8 cellular contexts compared by ENCODE assay signal in genomic region chr6:44234101-44235090, GRCh38. TPM values are rescaled to one million over a fixed set of nuclear protein-coding genes. Genes with fewer than 3 reads are reported as not detected.
DNase-seq lines count a peak whose midpoint lies in the region; ATAC-seq, FAIRE-seq and TF ChIP-seq lines count a peak whose summit lies in the region.

No MANE protein-coding gene starts in this region.

- H2AFZ ChIP-seq in mammary epithelial cell (ENCODE audit: low read depth, low read length) (peak overlapping the region; percentile 34), keratinocyte (ENCODE audit: control insufficient read depth, low read length) (peak overlapping the region; percentile 75)

- H3K79me2 ChIP-seq in mammary epithelial cell (ENCODE audit: insufficient read depth, low read length) = no peaks in the 10 kb centered on the region
- no peaks in the 10 kb centered on the region for H3K79me2 ChIP-seq in keratinocyte (ENCODE audit: control insufficient read depth, insufficient read depth, low read length)

- 6% methylated on average over 5 of the region's 6 CpGs for WGBS in mammary epithelial cell (ENCODE audit: low coverage, missing lambda C conversion rate)

- in situ Hi-C loops in mammary epithelial cell (cut with MboI; ENCODE audit: low sequenced_read_pairs in 2 of 2) = loop anchor here (10.0 to 25.0 kb wide), 3 partner anchors 60 to 147 kb away; no protein-coding TSS in a partner anchor

- H3K9ac ChIP-seq in mammary epithelial cell (ENCODE audit: insufficient read depth, low read length) (peak overlapping the region; percentile 11), keratinocyte (ENCODE audit: control insufficient read depth, extremely low read depth, insufficient read depth, low read length) (peak overlapping the region; percentile 28), stomach smooth muscle (ENCODE audit: low read length in 2 of 2) (peak overlapping the region; percentile 42 to 68)

- ATAC-seq in naive thymus-derived CD8-positive, alpha-beta T cell = no peak
- ATAC-seq in HG03342 (IDR thresholded peaks at IDR 0.05; ENCODE audit: unreplicated experiment) = no peak

- H3K4me3 ChIP-seq in mammary epithelial cell (replicated peaks in 1 of 3; ENCODE audit: insufficient read depth in 1 of 3, low read depth in 2 of 3, low read length in 3 of 3) (no peak overlapping the region), keratinocyte (ENCODE audit: control insufficient read depth in 2 of 3, extremely low read depth in 1 of 3, insufficient read depth in 2 of 3, low read depth in 1 of 3, low read length in 3 of 3) (no peak overlapping the region), stomach smooth muscle (ENCODE audit: low read length in 2 of 2) (peak overlapping the region; percentile 18 to 52)

- H3K36me3 Mint-ChIP-seq in naive thymus-derived CD8-positive, alpha-beta T cell = no peaks in the 10 kb centered on the region

- peak overlapping the region; percentile 50 for H3K27ac ChIP-seq in mammary epithelial cell (ENCODE audit: insufficient read depth, low read depth, low read length)
- H3K27ac ChIP-seq in keratinocyte (ENCODE audit: control insufficient read depth, insufficient read depth, low read length) = peak overlapping the region; percentile 61
- peak overlapping the region; percentile 97 for H3K27ac ChIP-seq in stomach smooth muscle (ENCODE audit: low read length)

- H3K4me1 Mint-ChIP-seq in naive thymus-derived CD8-positive, alpha-beta T cell = peaks cover 4 to 16% (median 15%) of the 10 kb centered on the region in 4 donors

- H3K4me3 Mint-ChIP-seq in naive thymus-derived CD8-positive, alpha-beta T cell = no peak overlapping the region

- no peaks in the 10 kb centered on the region for H4K20me1 ChIP-seq in mammary epithelial cell (ENCODE audit: insufficient read depth, low read length)
- no peaks in the 10 kb centered on the region for H4K20me1 ChIP-seq in keratinocyte (ENCODE audit: control insufficient read depth, extremely low read depth, insufficient read depth, low read length)

- H3K4me1 ChIP-seq in mammary epithelial cell (ENCODE audit: insufficient read depth, low read length) (peaks cover 63% of the 10 kb centered on the region), keratinocyte (ENCODE audit: control insufficient read depth, extremely low read depth, insufficient read depth, low read length) (peaks cover 39% of the 10 kb centered on the region), stomach smooth muscle (ENCODE audit: control insufficient read depth, insufficient read depth, low read length) (peaks cover 85% of the 10 kb centered on the region)

- dilution Hi-C loops in mammary epithelial cell (cut with HindIII; ENCODE audit: low sequenced_read_pairs) = loop anchor here (5.0 to 10.0 kb wide), 5 partner anchors 50 to 710 kb away; no protein-coding TSS in a partner anchor
- dilution Hi-C loops in keratinocyte (cut with MboI; ENCODE audit: extremely low pct_ligation_motif_present, low sequenced_read_pairs) = no loop called here

- H3K27me3 ChIP-seq in mammary epithelial cell (ENCODE audit: insufficient read depth, low read length) (no peaks in the 10 kb centered on the region), keratinocyte (ENCODE audit: control insufficient read depth, extremely low read depth, insufficient read depth, low read length) (no peaks in the 10 kb centered on the region), stomach smooth muscle (ENCODE audit: control insufficient read depth in 1 of 2, insufficient read depth in 2 of 2, low read length in 2 of 2) (no peaks in the 10 kb centered on the region)

- H3K36me3 ChIP-seq in mammary epithelial cell (ENCODE audit: insufficient read depth, low read length) (peaks cover 2% of the 10 kb centered on the region), keratinocyte (ENCODE audit: control insufficient read depth in 2 of 2, extremely low read depth in 1 of 2, insufficient read depth in 2 of 2, low read length in 2 of 2) (peaks cover 5 to 20% of the 10 kb centered on the region in 2 experiments), stomach smooth muscle (ENCODE audit: control insufficient read depth in 2 of 2, insufficient read depth in 2 of 2, low read length in 2 of 2) (peaks cover 22 to 33% of the 10 kb centered on the region in 2 donors)

- TF ChIP-seq CTCF in mammary epithelial cell (conservative IDR thresholded peaks at IDR 0.05 in 1 of 2, IDR thresholded peaks at IDR 0.05 in 1 of 2; ENCODE audit: extremely low read depth in 1 of 2, insufficient read depth in 1 of 2, low read depth in 1 of 2, low read length in 2 of 2) = peak; percentile 82 to 89
- TF ChIP-seq CTCF in keratinocyte (optimal IDR thresholded peaks at IDR 0.05 in 1 of 3, IDR thresholded peaks at IDR 0.05 in 1 of 3, conservative IDR thresholded peaks at IDR 0.05 in 1 of 3; ENCODE audit: extremely low read depth in 1 of 3, insufficient read depth in 2 of 3, low read length in 3 of 3) = peak in 2 of 3 experiments; percentile 72 to 78

- peak; percentile 79 for FAIRE-seq in keratinocyte (lab: Jason Lieb, UNC)

- DNase-seq in NCI-H146 (lab: John Stamatoyannopoulos, UW) = peak; percentile 43
- no peak for DNase-seq in NCI-H146 treated with DMSO at 0.1 percent for 48 hours (lab: John Stamatoyannopoulos, UW; ENCODE audit: unreplicated experiment)
- peak; percentile 32 for DNase-seq in NCI-H2029 treated with DMSO at 0.1 percent for 48 hours (lab: John Stamatoyannopoulos, UW)
- DNase-seq in mammary epithelial cell = peak; percentile 75
- DNase-seq in keratinocyte (ENCODE audit: low read depth, low spot score) = no peak
- DNase-seq in naive thymus-derived CD8-positive, alpha-beta T cell = no peak

- CTCF ChIA-PET in mammary epithelial cell (lab: Charles Lee; ENCODE audit: low non-redundant PET) = interaction anchor here (0.6 to 0.7 kb wide), 4 partner anchors 13 to 147 kb away, joined by 3 to 8 read pairs (median 4); no protein-coding TSS in a partner anchor

- intact Hi-C loops in mammary epithelial cell (cut with micrococcal nuclease) = loop anchor here (1.0 to 10.0 kb wide), 4 partner anchors 23 to 460 kb away; partner anchors contain the start of genes SLC35B2 and VEGFA

- no peaks in the 10 kb centered on the region for H3K9me3 Mint-ChIP-seq in naive thymus-derived CD8-positive, alpha-beta T cell

- peak overlapping the region; percentile 34 for H3K4me2 ChIP-seq in mammary epithelial cell (ENCODE audit: insufficient read depth, low read depth, low read length)
- H3K4me2 ChIP-seq in keratinocyte (ENCODE audit: control insufficient read depth, extremely low read depth, insufficient read depth, low read depth, low read length) = peak overlapping the region; percentile 25

- H3K27ac Mint-ChIP-seq in naive thymus-derived CD8-positive, alpha-beta T cell = peak overlapping the region in 4 of 10 donors; percentile 47 to 66 (median 60)

- no peaks in the 10 kb centered on the region for H3K9me3 ChIP-seq in mammary epithelial cell (replicated peaks; ENCODE audit: insufficient read depth, low read length)
- no peaks in the 10 kb centered on the region for H3K9me3 ChIP-seq in keratinocyte (ENCODE audit: control insufficient read depth, low read depth, low read length)
- no peaks in the 10 kb centered on the region for H3K9me3 ChIP-seq in stomach smooth muscle (ENCODE audit: control insufficient read depth in 2 of 2, low read length in 2 of 2)

- BruUV-seq in mammary epithelial cell (replicated peaks; lab: Mats Ljungman, UMichigan) = no TSS peak

- POLR2A ChIA-PET in naive thymus-derived CD8-positive, alpha-beta T cell (lab: Charles Lee) = interaction anchor here (1.0 to 3.0 kb wide), 4 partner anchors 11 to 23 kb away, joined by 3 to 32 read pairs (median 4); partner anchors contain the start of genes HSP90AB1, SLC29A1 and SLC35B2

- no peaks in the 10 kb centered on the region for H3K27me3 Mint-ChIP-seq in naive thymus-derived CD8-positive, alpha-beta T cell

- peaks cover 3% of the 10 kb centered on the region for H3K9me1 ChIP-seq in keratinocyte (ENCODE audit: control insufficient read depth, extremely low read depth, insufficient read depth, low read length)

RNA-seq across cellular contexts. Expression of gene SLC29A1, which starts 11.0 kb away (rescaled TPM):
- total RNA-seq in mammary epithelial cell = 10 to 100 TPM; 45.7 to 55.5 TPM
- polyA plus RNA-seq in mammary epithelial cell (156 TPM), keratinocyte (51.0 to 69.8 TPM (median 55.3 TPM) in 3 replicates)
- polyA minus RNA-seq in mammary epithelial cell (157 TPM), keratinocyte (78.3 to 107 TPM (median 93.2 TPM) in 3 replicates)
- polyA plus RNA-seq in keratinocyte (2011; ENCODE audit: low read depth) = 5.1 TPM
- polyA plus RNA-seq in keratinocyte (2011; cell fraction: cytosol; rRNA removed) = 29.3 and 31.8 TPM in 2 replicates
- polyA plus RNA-seq in keratinocyte (2011; cell fraction: nucleus; rRNA removed) = 81.3 and 83.5 TPM in 2 replicates
- polyA plus RNA-seq in keratinocyte (2012; ENCODE audit: low replicate concordance) = 21.2 and 44.8 TPM in 2 replicates
- polyA minus RNA-seq in keratinocyte (2011; cell fraction: cytosol; rRNA and poly(A)+ RNA removed) = 54.3 TPM
- 31.4 and 37.5 TPM in 2 replicates for polyA minus RNA-seq in keratinocyte (2011; cell fraction: nucleus; rRNA and poly(A)+ RNA removed)
- 1 to 10 TPM; 1.3 to 2.3 TPM for total RNA-seq in naive thymus-derived CD8-positive, alpha-beta T cell
- polyA plus RNA-seq in naive thymus-derived CD8-positive, alpha-beta T cell = 1 to 10 TPM; 2.0 to 2.6 (median 2.5) TPM

RNA-seq across cellular contexts. Expression of gene HSP90AB1, which starts 12.5 kb away (rescaled TPM):
- 100 to 1,000 TPM; 872 to 986 TPM for total RNA-seq in mammary epithelial cell
- polyA plus RNA-seq in mammary epithelial cell = 1,054 TPM
- polyA minus RNA-seq in mammary epithelial cell = 1,190 TPM
- 653 to 1,215 TPM (median 1,089 TPM) in 3 replicates for polyA plus RNA-seq in keratinocyte
- 852 TPM for polyA plus RNA-seq in keratinocyte (2011; ENCODE audit: low read depth)
- polyA plus RNA-seq in keratinocyte (2011; cell fraction: cytosol; rRNA removed) = 773 and 930 TPM in 2 replicates
- polyA plus RNA-seq in keratinocyte (2011; cell fraction: nucleus; rRNA removed) = 1,009 and 1,163 TPM in 2 replicates
- polyA plus RNA-seq in keratinocyte (2012; ENCODE audit: low replicate concordance) = 801 and 914 TPM in 2 replicates
- 444 to 942 TPM (median 851 TPM) in 3 replicates for polyA minus RNA-seq in keratinocyte
- 482 TPM for polyA minus RNA-seq in keratinocyte (2011; cell fraction: cytosol; rRNA and poly(A)+ RNA removed)
- polyA minus RNA-seq in keratinocyte (2011; cell fraction: nucleus; rRNA and poly(A)+ RNA removed) = 369 and 581 TPM in 2 replicates
- total RNA-seq in naive thymus-derived CD8-positive, alpha-beta T cell = 100 to 1,000 TPM; 480 to 502 TPM
- 100 to 1,000 TPM; 420 to 607 (median 518) TPM for polyA plus RNA-seq in naive thymus-derived CD8-positive, alpha-beta T cell

RNA-seq across cellular contexts. Expression of gene MYMX, which starts 17.7 kb away (rescaled TPM):
- total RNA-seq in mammary epithelial cell = under 1 TPM in 1 of 2 donors, not detected in 1; 0.17 TPM
- polyA plus RNA-seq in mammary epithelial cell (0.12 TPM), keratinocyte (0.09 TPM in 1 of 3 replicates, not detected in the others)
- polyA minus RNA-seq in mammary epithelial cell (not detected), keratinocyte (not detected in 3 replicates)
- not detected for polyA plus RNA-seq in keratinocyte (2011; ENCODE audit: low read depth)
- polyA plus RNA-seq in keratinocyte (2011; cell fraction: cytosol; rRNA removed) = 0.19 TPM in 1 of 2 replicates, not detected in the other
- polyA plus RNA-seq in keratinocyte (2011; cell fraction: nucleus; rRNA removed) = not detected in 2 replicates
- polyA plus RNA-seq in keratinocyte (2012; ENCODE audit: low replicate concordance) = not detected in 2 replicates
- polyA minus RNA-seq in keratinocyte (2011; cell fraction: cytosol; rRNA and poly(A)+ RNA removed) = not detected
- polyA minus RNA-seq in keratinocyte (2011; cell fraction: nucleus; rRNA and poly(A)+ RNA removed) = not detected in 2 replicates
- total RNA-seq in naive thymus-derived CD8-positive, alpha-beta T cell = not detected
- not detected for polyA plus RNA-seq in naive thymus-derived CD8-positive, alpha-beta T cell

RNA-seq across cellular contexts. Expression of gene SLC35B2, which starts 22.9 kb away (rescaled TPM):
- total RNA-seq in mammary epithelial cell = 10 to 100 TPM; 72.6 to 76.3 TPM
- 134 TPM for polyA plus RNA-seq in mammary epithelial cell
- polyA minus RNA-seq in mammary epithelial cell = 104 TPM
- 69.9 to 118 TPM (median 103 TPM) in 3 replicates for polyA plus RNA-seq in keratinocyte
- polyA plus RNA-seq in keratinocyte (2011; ENCODE audit: low read depth) = 11.2 TPM
- 59.9 and 66.5 TPM in 2 replicates for polyA plus RNA-seq in keratinocyte (2011; cell fraction: cytosol; rRNA removed)
- 122 and 149 TPM in 2 replicates for polyA plus RNA-seq in keratinocyte (2011; cell fraction: nucleus; rRNA removed)
- 43.9 and 70.5 TPM in 2 replicates for polyA plus RNA-seq in keratinocyte (2012; ENCODE audit: low replicate concordance)
- 66.7 to 107 TPM (median 100 TPM) in 3 replicates for polyA minus RNA-seq in keratinocyte
- polyA minus RNA-seq in keratinocyte (2011; cell fraction: cytosol; rRNA and poly(A)+ RNA removed) = 81.3 TPM
- polyA minus RNA-seq in keratinocyte (2011; cell fraction: nucleus; rRNA and poly(A)+ RNA removed) = 64.0 and 74.9 TPM in 2 replicates
- total RNA-seq in naive thymus-derived CD8-positive, alpha-beta T cell = 10 to 100 TPM; 18.0 to 18.3 TPM
- polyA plus RNA-seq in naive thymus-derived CD8-positive, alpha-beta T cell = 10 to 100 TPM; 31.9 to 40.1 (median 39.0) TPM

RNA-seq across cellular contexts. Expression of gene NFKBIE, which starts 31.0 kb away (rescaled TPM):
- total RNA-seq in mammary epithelial cell = 10 to 100 TPM in 1 of 2 donors, 1 to 10 TPM in 1; 4.7 to 10.4 TPM
- polyA plus RNA-seq in mammary epithelial cell = 6.6 TPM
- 2.8 TPM for polyA minus RNA-seq in mammary epithelial cell
- 5.7 to 7.3 TPM (median 6.5 TPM) in 3 replicates for polyA plus RNA-seq in keratinocyte
- 35.8 TPM for polyA plus RNA-seq in keratinocyte (2011; ENCODE audit: low read depth)
- 7.2 and 8.8 TPM in 2 replicates for polyA plus RNA-seq in keratinocyte (2011; cell fraction: cytosol; rRNA removed)
- 9.3 and 9.9 TPM in 2 replicates for polyA plus RNA-seq in keratinocyte (2011; cell fraction: nucleus; rRNA removed)
- 8.9 and 12.1 TPM in 2 replicates for polyA plus RNA-seq in keratinocyte (2012; ENCODE audit: low replicate concordance)
- polyA minus RNA-seq in keratinocyte = 4.1 to 5.6 TPM (median 5.1 TPM) in 3 replicates
- polyA minus RNA-seq in keratinocyte (2011; cell fraction: cytosol; rRNA and poly(A)+ RNA removed) = 12.7 TPM
- 3.7 and 5.3 TPM in 2 replicates for polyA minus RNA-seq in keratinocyte (2011; cell fraction: nucleus; rRNA and poly(A)+ RNA removed)
- 10 to 100 TPM; 11.4 to 14.4 TPM for total RNA-seq in naive thymus-derived CD8-positive, alpha-beta T cell
- 1 to 10 TPM; 2.7 to 4.1 (median 3.6) TPM for polyA plus RNA-seq in naive thymus-derived CD8-positive, alpha-beta T cell

Comparison
In these comparisons a context has a peak if more than half of its experiments do, and no peak if none do; other contexts are left out.
1. DNase-seq: peak in NCI-H146 (single experiment), NCI-H2029 treated with DMSO at 0.1 percent for 48 hours (single experiment) and mammary epithelial cell (single experiment); none in NCI-H146 treated with DMSO at 0.1 percent for 48 hours (single experiment), keratinocyte (single experiment) and naive thymus-derived CD8-positive, alpha-beta T cell (0 of 10).
2. H3K4me3 ChIP-seq: peak in stomach smooth muscle (2 of 2); none in mammary epithelial cell (0 of 3) and keratinocyte (0 of 3).
3. Peak in every context shown above with its lines, with median percentiles within 50 percentile points of each other: H3K27ac ChIP-seq and H3K9ac ChIP-seq.